Comparison of ENCODE assay signal across 8 cellular contexts in the genomic region with DNA sequence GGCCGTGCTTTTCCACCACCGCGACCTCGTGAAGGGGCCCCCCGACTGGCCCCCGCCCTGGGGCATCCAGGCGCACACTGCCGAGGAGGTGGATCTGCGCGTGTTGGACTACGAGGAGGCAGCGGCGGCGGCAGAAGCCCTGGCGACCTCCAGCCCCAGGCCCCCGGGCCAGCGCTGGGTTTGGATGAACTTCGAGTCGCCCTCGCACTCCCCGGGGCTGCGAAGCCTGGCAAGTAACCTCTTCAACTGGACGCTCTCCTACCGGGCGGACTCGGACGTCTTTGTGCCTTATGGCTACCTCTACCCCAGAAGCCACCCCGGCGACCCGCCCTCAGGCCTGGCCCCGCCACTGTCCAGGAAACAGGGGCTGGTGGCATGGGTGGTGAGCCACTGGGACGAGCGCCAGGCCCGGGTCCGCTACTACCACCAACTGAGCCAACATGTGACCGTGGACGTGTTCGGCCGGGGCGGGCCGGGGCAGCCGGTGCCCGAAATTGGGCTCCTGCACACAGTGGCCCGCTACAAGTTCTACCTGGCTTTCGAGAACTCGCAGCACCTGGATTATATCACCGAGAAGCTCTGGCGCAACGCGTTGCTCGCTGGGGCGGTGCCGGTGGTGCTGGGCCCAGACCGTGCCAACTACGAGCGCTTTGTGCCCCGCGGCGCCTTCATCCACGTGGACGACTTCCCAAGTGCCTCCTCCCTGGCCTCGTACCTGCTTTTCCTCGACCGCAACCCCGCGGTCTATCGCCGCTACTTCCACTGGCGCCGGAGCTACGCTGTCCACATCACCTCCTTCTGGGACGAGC. TPM values are rescaled to one million over a fixed set of nuclear protein-coding genes. Genes with fewer than 3 reads are reported as not detected.
DNase-seq lines count a peak whose midpoint lies in the region; ATAC-seq and TF ChIP-seq lines count a peak whose summit lies in the region.

No MANE protein-coding gene starts in this region.

- H3K27ac ChIP-seq in BLaER1 treated with 17β-estradiol and CSF1 and Interleukin-3, amounts not matched to agents 10 nM and 100 nM, result peak overlapping the region; percentile 94 to 99 (median 96)
- H3K27ac ChIP-seq in coronary artery, result peak overlapping the region; percentile 98 to 99
- no peak overlapping the region for H3K27ac ChIP-seq in mesenchymal stem cell (ENCODE audit: low read length, poor library complexity, severe bottlenecking)
- peak overlapping the region; percentile 93 to 98 (median 97) for H3K27ac ChIP-seq in upper lobe of left lung

- H3K23ac ChIP-seq in mesenchymal stem cell (ENCODE audit: low read length in 2 of 2), result peak overlapping the region in 1 of 2 experiments; percentile 87

- TF ChIP-seq POLR2A in upper lobe of left lung (IDR thresholded peaks at IDR 0.05), result no peak

- TF ChIP-seq CTCF in Loucy (conservative IDR thresholded peaks at IDR 0.05; ENCODE audit: low read length), result no peak
- no peak for TF ChIP-seq CTCF in coronary artery (IDR thresholded peaks at IDR 0.05)
- TF ChIP-seq CTCF in upper lobe of left lung (IDR thresholded peaks at IDR 0.05), result no peak

- no peaks in the 10 kb centered on the region for H3K27me3 ChIP-seq in BLaER1 treated with 17β-estradiol and CSF1 and Interleukin-3, amounts not matched to agents 10 nM and 100 nM
- H3K27me3 ChIP-seq in Loucy (ENCODE audit: insufficient read depth, low read length, poor library complexity, severe bottlenecking), result no peaks in the 10 kb centered on the region
- no peaks in the 10 kb centered on the region for H3K27me3 ChIP-seq in mesenchymal stem cell (ENCODE audit: control insufficient read depth in 1 of 2, insufficient read depth in 1 of 2, low read length in 2 of 2)
- no peaks in the 10 kb centered on the region for H3K27me3 ChIP-seq in upper lobe of left lung

- peaks cover 0 to 43% (median 29%) of the 10 kb centered on the region in 11 experiments; a peak in 18 of 22 replicates for H3K36me3 ChIP-seq in BLaER1 treated with 17β-estradiol and CSF1 and Interleukin-3, amounts not matched to agents 10 nM and 100 nM
- H3K36me3 ChIP-seq in Loucy (ENCODE audit: insufficient read depth, low read length), result no peaks in the 10 kb centered on the region
- peaks cover 9 to 11% of the 10 kb centered on the region in 2 experiments for H3K36me3 ChIP-seq in mesenchymal stem cell (ENCODE audit: control insufficient read depth in 1 of 2, insufficient read depth in 2 of 2, low read depth in 1 of 2, low read length in 2 of 2)
- no peaks in the 10 kb centered on the region for H3K36me3 ChIP-seq in upper lobe of left lung

- peak overlapping the region; percentile 90 to 99 (median 97) for H3K4me2 ChIP-seq in BLaER1 treated with 17β-estradiol and CSF1 and Interleukin-3, amounts not matched to agents 10 nM and 100 nM
- H3K4me2 ChIP-seq in Loucy (ENCODE audit: low read depth, low read length, poor library complexity, severe bottlenecking) (peak overlapping the region; percentile 76), mesenchymal stem cell (ENCODE audit: low read length, poor library complexity, severe bottlenecking) (peak overlapping the region; percentile 70)

- no peak overlapping the region for H2BK5ac ChIP-seq in mesenchymal stem cell (ENCODE audit: low read depth, low read length, poor library complexity, severe bottlenecking)

- DNase-seq in coronary artery (ENCODE audit: low spot score), result no peak
- peak; percentile 28 for DNase-seq in mesenchymal stem cell
- peak; percentile 43 to 88 for DNase-seq in upper lobe of left lung
- DNase-seq in stimulated activated CD4-positive, alpha-beta T cell treated with anti-CD3 and anti-CD28 coated beads, Interleukin-4, amount 100 ng/mL, for 24 hours, result no peak
- DNase-seq in NCI-H1436 treated with DMSO at 0.1 percent for 48 hours (lab: John Stamatoyannopoulos, UW), result no peak
- no peak for DNase-seq in T-helper 9 cell

- 35% methylated on average over 72 of the region's 72 CpGs for WGBS in mesenchymal stem cell
- WGBS in upper lobe of left lung, 2 donors, result 52 to 66% methylated on average over 20 to 53 of the region's 72 CpGs

- H3F3A ChIP-seq in Loucy (ENCODE audit: low read depth), result no peaks in the 10 kb centered on the region

- no peak overlapping the region for H2AK5ac ChIP-seq in mesenchymal stem cell (ENCODE audit: low read length, severe bottlenecking)

- peak; percentile 1 to 3 for ATAC-seq in upper lobe of left lung (ENCODE audit: low FRiP score in 2 of 2)

- no peaks in the 10 kb centered on the region for H3K9me2 ChIP-seq in Loucy (replicated peaks; ENCODE audit: low read depth, low read length)

- peaks cover 13 to 55% (median 45%) of the 10 kb centered on the region in 11 experiments; a peak in 21 of 22 replicates for H4K20me1 ChIP-seq in BLaER1 treated with 17β-estradiol and CSF1 and Interleukin-3, amounts not matched to agents 10 nM and 100 nM
- peaks cover 50% of the 10 kb centered on the region for H4K20me1 ChIP-seq in Loucy (ENCODE audit: insufficient read depth, low read length, poor library complexity, severe bottlenecking)

- H3K14ac ChIP-seq in mesenchymal stem cell (ENCODE audit: low read length in 2 of 2), result peak overlapping the region in 1 of 2 experiments; percentile 45

- peak overlapping the region in 1 of 2 experiments; percentile 19 for H2BK12ac ChIP-seq in mesenchymal stem cell (ENCODE audit: low read length in 2 of 2)

- H3K4ac ChIP-seq in mesenchymal stem cell (ENCODE audit: low read depth in 1 of 2, low read length in 2 of 2), result peak overlapping the region; percentile 89

- TF ChIP-seq EP300 in upper lobe of left lung (IDR thresholded peaks at IDR 0.05), result no peak

- peaks cover 43 to 65% (median 59%) of the 10 kb centered on the region in 10 experiments for H3K4me1 ChIP-seq in BLaER1 treated with 17β-estradiol and CSF1 and Interleukin-3, amounts not matched to agents 10 nM and 100 nM
- H3K4me1 ChIP-seq in Loucy (ENCODE audit: insufficient read depth, low read length, poor library complexity, severe bottlenecking), result peaks cover 50% of the 10 kb centered on the region
- peaks cover 15% of the 10 kb centered on the region for H3K4me1 ChIP-seq in mesenchymal stem cell (ENCODE audit: control insufficient read depth, insufficient read depth, low read depth, low read length)
- peaks cover 35 to 56% (median 43%) of the 10 kb centered on the region in 4 donors for H3K4me1 ChIP-seq in upper lobe of left lung

- H4K8ac ChIP-seq in mesenchymal stem cell (ENCODE audit: low read length), result peak overlapping the region; percentile 92

- H3K9ac ChIP-seq in BLaER1 treated with 17β-estradiol and CSF1 and Interleukin-3, amounts not matched to agents 10 nM and 100 nM, result peak overlapping the region; percentile 90 to 98 (median 95)
- H3K9ac ChIP-seq in Loucy (ENCODE audit: low read depth, low read length, poor library complexity, severe bottlenecking), result peak overlapping the region; percentile 85
- peak overlapping the region; percentile 97 for H3K9ac ChIP-seq in mesenchymal stem cell (ENCODE audit: low read length)

- peak overlapping the region; percentile 92 to 99 for H3K18ac ChIP-seq in mesenchymal stem cell (ENCODE audit: low read depth in 1 of 2, low read length in 2 of 2)

- H3K4me3 ChIP-seq in BLaER1 treated with 17β-estradiol and CSF1 and Interleukin-3, amounts not matched to agents 10 nM and 100 nM, result peak overlapping the region; percentile 70 to 83 (median 76)
- peak overlapping the region; percentile 74 for H3K4me3 ChIP-seq in Loucy (ENCODE audit: low read length, poor library complexity, severe bottlenecking)
- H3K4me3 ChIP-seq in coronary artery, result peak overlapping the region; percentile 92
- H3K4me3 ChIP-seq in mesenchymal stem cell (ENCODE audit: insufficient read depth in 1 of 2, low read depth in 1 of 2, low read length in 2 of 2), result peak overlapping the region; percentile 76 to 85
- H3K4me3 ChIP-seq in upper lobe of left lung, result peak overlapping the region; percentile 32 to 86 (median 78)

- H3K79me2 ChIP-seq in Loucy (ENCODE audit: insufficient read depth, low read length), result peaks cover 63% of the 10 kb centered on the region

- H2AFZ ChIP-seq in Loucy (ENCODE audit: low read length) (no peak overlapping the region), mesenchymal stem cell (ENCODE audit: low read depth, low read length) (peak overlapping the region; percentile 87)

- H4K91ac ChIP-seq in mesenchymal stem cell (ENCODE audit: low read length), result no peak overlapping the region

- H3K79me1 ChIP-seq in mesenchymal stem cell (replicated peaks; ENCODE audit: low read length, poor library complexity, severe bottlenecking), result peaks cover 15% of the 10 kb centered on the region

- H3K9me3 ChIP-seq in BLaER1 treated with 17β-estradiol and CSF1 and Interleukin-3, amounts not matched to agents 10 nM and 100 nM (replicated peaks in 1 of 11), result peaks cover 0 to 11% (median 0%) of the 10 kb centered on the region in 11 experiments; a peak in 6 of 22 replicates
- H3K9me3 ChIP-seq in Loucy (ENCODE audit: insufficient read depth, low read depth, low read length), result no peaks in the 10 kb centered on the region
- H3K9me3 ChIP-seq in mesenchymal stem cell (ENCODE audit: control insufficient read depth, low read length), result no peaks in the 10 kb centered on the region
- no peaks in the 10 kb centered on the region for H3K9me3 ChIP-seq in upper lobe of left lung

- H2BK120ac ChIP-seq in mesenchymal stem cell (ENCODE audit: low read depth, low read length), result peak overlapping the region; percentile 78

- H2BK15ac ChIP-seq in mesenchymal stem cell (ENCODE audit: low read depth, poor library complexity, severe bottlenecking), result no peak overlapping the region

RNA-seq across cellular contexts. Expression of gene FUT4, which starts 1.3 kb away (rescaled TPM):
- 2.7 TPM for polyA plus RNA-seq in mesenchymal stem cell (2013, experiment 1 of 2)
- 2.9 TPM for polyA plus RNA-seq in mesenchymal stem cell (2013, experiment 2 of 2)
- total RNA-seq in upper lobe of left lung, result 1 to 10 TPM; 5.0 to 9.4 (median 7.0) TPM

RNA-seq across cellular contexts. Expression of gene PIWIL4, which starts 22.1 kb away (rescaled TPM):
- polyA plus RNA-seq in mesenchymal stem cell (2013, experiment 1 of 2), result 0.23 TPM
- 0.27 TPM for polyA plus RNA-seq in mesenchymal stem cell (2013, experiment 2 of 2)
- total RNA-seq in upper lobe of left lung, result 1 to 10 TPM; 1.5 to 9.4 (median 4.8) TPM

RNA-seq across cellular contexts. Expression of gene C11orf97, which starts 32.8 kb away (rescaled TPM):
- polyA plus RNA-seq in mesenchymal stem cell (2013, experiment 1 of 2), result not detected
- polyA plus RNA-seq in mesenchymal stem cell (2013, experiment 2 of 2), result not detected
- total RNA-seq in upper lobe of left lung, result 10 to 100 TPM in 2 of 6 donors, 1 to 10 TPM in 2, under 1 TPM in 1, not detected in 1; 0.31 to 14.7 (median 4.1) TPM

RNA-seq across cellular contexts. Expression of gene ANKRD49, which starts 51.3 kb away (rescaled TPM):
- 18.4 TPM for polyA plus RNA-seq in mesenchymal stem cell (2013, experiment 1 of 2)
- 19.0 TPM for polyA plus RNA-seq in mesenchymal stem cell (2013, experiment 2 of 2)
- 10 to 100 TPM in 5 of 6 donors, 1 to 10 TPM in 1; 9.5 to 42.7 (median 18.4) TPM for total RNA-seq in upper lobe of left lung

RNA-seq across cellular contexts. Expression of gene MRE11, which starts 51.4 kb away (rescaled TPM):
- polyA plus RNA-seq in mesenchymal stem cell (2013, experiment 1 of 2), result 3.3 TPM
- 4.5 TPM for polyA plus RNA-seq in mesenchymal stem cell (2013, experiment 2 of 2)
- total RNA-seq in upper lobe of left lung, result 10 to 100 TPM in 5 of 6 donors, 1 to 10 TPM in 1; 6.7 to 24.7 (median 16.3) TPM

Comparison
In these comparisons a context has a peak if more than half of its experiments do, and no peak if none do; other contexts are left out.
1. DNase-seq: peak in mesenchymal stem cell (single experiment) and upper lobe of left lung (2 of 2); none in coronary artery (single experiment), stimulated activated CD4-positive, alpha-beta T cell treated with anti-CD3 and anti-CD28 coated beads, Interleukin-4, amount 100 ng/mL, for 24 hours (single experiment), NCI-H1436 treated with DMSO at 0.1 percent for 48 hours (single experiment) and T-helper 9 cell (single experiment).
2. Peak in every context shown above with its lines, with median percentiles within 50 percentile points of each other: H3K4me2 ChIP-seq, H3K4me3 ChIP-seq and H3K9ac ChIP-seq.